8 cellular contexts compared by ENCODE assay signal in the genomic region with DNA sequence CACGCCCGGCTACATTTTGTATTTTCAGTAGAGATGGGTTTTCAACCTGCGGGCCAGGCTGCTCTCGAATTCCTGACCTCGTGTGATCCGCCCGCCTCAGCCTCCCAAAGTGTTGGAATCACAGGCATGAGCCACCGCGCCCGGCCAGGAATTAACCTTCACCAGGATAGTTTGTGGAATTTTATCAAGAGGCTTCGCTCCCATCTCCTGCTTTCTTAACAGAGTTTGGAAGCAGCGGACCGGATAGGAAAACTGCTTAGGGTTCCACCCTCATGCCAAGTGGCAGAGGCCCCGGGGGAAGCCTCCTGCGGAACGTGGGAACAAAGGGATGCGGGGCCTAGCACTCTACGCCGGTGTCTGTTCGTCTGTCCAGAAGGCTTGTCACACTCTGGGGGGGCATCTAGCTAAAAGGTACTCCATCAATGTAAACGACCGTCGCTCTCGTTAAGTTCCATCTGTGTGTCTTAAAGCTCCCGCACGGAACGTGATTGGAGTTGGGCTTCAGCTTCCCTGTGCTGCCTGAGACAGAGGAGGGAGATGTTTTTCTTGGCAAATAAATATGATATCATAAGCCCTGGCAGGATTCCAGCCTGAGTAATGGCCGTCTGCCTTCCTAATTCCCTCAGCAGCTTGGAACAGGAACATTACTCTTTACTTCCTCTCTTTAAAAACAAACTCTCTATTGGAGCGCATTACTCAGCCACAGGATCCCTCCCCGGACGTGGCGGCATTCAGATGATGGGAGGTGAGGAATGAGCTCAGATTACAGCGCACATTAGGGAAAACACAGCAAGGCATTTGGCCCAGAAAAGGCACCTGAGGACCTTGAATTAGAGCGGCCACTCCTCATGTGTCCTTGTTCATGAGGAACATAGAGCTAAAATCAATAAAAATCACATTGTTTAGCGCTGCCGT.
DNase-seq lines count a peak whose midpoint lies in the region; ATAC-seq, FAIRE-seq and TF ChIP-seq lines count a peak whose summit lies in the region.

No MANE protein-coding gene starts in this region.

- no peaks in the 10 kb centered on the region for H3K36me3 ChIP-seq in body of pancreas (replicated peaks in 1 of 2; ENCODE audit: insufficient read depth in 1 of 2, low read depth in 2 of 2)

- H3K9me3 ChIP-seq in body of pancreas = no peaks in the 10 kb centered on the region

- WGBS in body of pancreas, 2 donors = 45% methylated on average over 36 of the region's 36 CpGs

- no peak overlapping the region for H3K27ac Mint-ChIP-seq in activated CD8-positive, alpha-beta T cell treated with anti-CD3 and anti-CD28 coated beads, Interleukin-2, amount 10 ng/mL, durations not matched to agents 7 days and 5 days

- peak overlapping the region; percentile 57 to 90 (median 80) for H3K27ac ChIP-seq in body of pancreas

- no peak for TF ChIP-seq CTCF in body of pancreas (IDR thresholded peaks at IDR 0.05)

- peak in 2 of 3 donors; percentile 44 to 52 for TF ChIP-seq POLR2A in body of pancreas (IDR thresholded peaks at IDR 0.05)

- DNase-seq in EH (ENCODE audit: low read depth) = peak; percentile 98
- DNase-seq in NCI-H2171 (lab: John Stamatoyannopoulos, UW) = peak; percentile 85
- DNase-seq in body of pancreas = peak; percentile 76 to 92 (median 82)
- peak; percentile 95 for DNase-seq in kidney tubule cell (ENCODE audit: low spot score)
- DNase-seq in urothelium cell line (ENCODE audit: low spot score) = peak; percentile 74
- DNase-seq in activated CD8-positive, alpha-beta T cell treated with anti-CD3 and anti-CD28 coated beads, Interleukin-2, amount 10 ng/mL, durations not matched to agents 7 days and 5 days = no peak
- DNase-seq in activated CD4-positive, alpha-beta T cell treated with anti-CD3 and anti-CD28 coated beads for 1 hour = no peak

- CTCF ChIA-PET in activated CD8-positive, alpha-beta T cell treated with anti-CD3 and anti-CD28 coated beads, Interleukin-2, amount 10 ng/mL, durations not matched to agents 7 days and 5 days (lab: Charles Lee) = no interaction called here

- H3K27me3 ChIP-seq in body of pancreas = no peaks in the 10 kb centered on the region

- no peak overlapping the region for H3K4me3 ChIP-seq in body of pancreas

- intact Hi-C loops in body of pancreas (cut with DNase I) = no loop called here

- no peaks in the 10 kb centered on the region for H3K9me3 Mint-ChIP-seq in activated CD8-positive, alpha-beta T cell treated with anti-CD3 and anti-CD28 coated beads, Interleukin-2, amount 10 ng/mL, durations not matched to agents 7 days and 5 days (ENCODE audit: insufficient read depth)

- H3K4me3 Mint-ChIP-seq in activated CD8-positive, alpha-beta T cell treated with anti-CD3 and anti-CD28 coated beads, Interleukin-2, amount 10 ng/mL, durations not matched to agents 7 days and 5 days = no peak overlapping the region

- H3K4me1 Mint-ChIP-seq in activated CD8-positive, alpha-beta T cell treated with anti-CD3 and anti-CD28 coated beads, Interleukin-2, amount 10 ng/mL, durations not matched to agents 7 days and 5 days (ENCODE audit: low read depth) = no peaks in the 10 kb centered on the region

- FAIRE-seq in urothelium cell line (lab: Jason Lieb, UNC) = peak; percentile 48

- H3K27me3 Mint-ChIP-seq in activated CD8-positive, alpha-beta T cell treated with anti-CD3 and anti-CD28 coated beads, Interleukin-2, amount 10 ng/mL, durations not matched to agents 7 days and 5 days (ENCODE audit: low read depth) = no peaks in the 10 kb centered on the region

- H3K36me3 Mint-ChIP-seq in activated CD8-positive, alpha-beta T cell treated with anti-CD3 and anti-CD28 coated beads, Interleukin-2, amount 10 ng/mL, durations not matched to agents 7 days and 5 days (ENCODE audit: low read depth) = no peaks in the 10 kb centered on the region

- POLR2A ChIA-PET in activated CD8-positive, alpha-beta T cell treated with anti-CD3 and anti-CD28 coated beads, Interleukin-2, amount 10 ng/mL, durations not matched to agents 7 days and 5 days (lab: Charles Lee) = no interaction called here

- ATAC-seq in body of pancreas (peak; percentile 98), GM18870 (IDR thresholded peaks at IDR 0.05; ENCODE audit: unreplicated experiment) (no peak)
- ATAC-seq in activated CD8-positive, alpha-beta T cell treated with anti-CD3 and anti-CD28 coated beads, Interleukin-2, amount 10 ng/mL, durations not matched to agents 7 days and 5 days = no peak

- peaks cover 15% of the 10 kb centered on the region for H3K4me1 ChIP-seq in body of pancreas

Comparison
In these comparisons a context has a peak if more than half of its experiments do, and no peak if none do; other contexts are left out.
1. DNase-seq: peak in EH (single experiment), NCI-H2171 (single experiment), body of pancreas (4 of 4), kidney tubule cell (single experiment) and urothelium cell line (single experiment); none in activated CD8-positive, alpha-beta T cell treated with anti-CD3 and anti-CD28 coated beads, Interleukin-2, amount 10 ng/mL, durations not matched to agents 7 days and 5 days (single experiment) and activated CD4-positive, alpha-beta T cell treated with anti-CD3 and anti-CD28 coated beads for 1 hour (single experiment).